In genomic region chr5:41186143-41186542, GRCh38 we compare ENCODE assay signal across 1 cellular context.
TF ChIP-seq lines count a peak whose summit lies in the region.

No MANE protein-coding gene starts in this region.

TF ChIP-seq in GM23338, 12 proteins besides CTCF, POLR2A, EP300 and RAD21 (continued from another document):
- TF ChIP-seq EZH2 (IDR thresholded peaks at IDR 0.05; ENCODE audit: low read depth, unreplicated experiment) (no peak), ZNF331 (CRISPR knock-in tag; IDR thresholded peaks at IDR 0.05; ENCODE audit: low read depth) (no peak), POLR2AphosphoS5 (IDR thresholded peaks at IDR 0.05; ENCODE audit: low read depth) (no peak)
- TF ChIP-seq, protein P1, sequence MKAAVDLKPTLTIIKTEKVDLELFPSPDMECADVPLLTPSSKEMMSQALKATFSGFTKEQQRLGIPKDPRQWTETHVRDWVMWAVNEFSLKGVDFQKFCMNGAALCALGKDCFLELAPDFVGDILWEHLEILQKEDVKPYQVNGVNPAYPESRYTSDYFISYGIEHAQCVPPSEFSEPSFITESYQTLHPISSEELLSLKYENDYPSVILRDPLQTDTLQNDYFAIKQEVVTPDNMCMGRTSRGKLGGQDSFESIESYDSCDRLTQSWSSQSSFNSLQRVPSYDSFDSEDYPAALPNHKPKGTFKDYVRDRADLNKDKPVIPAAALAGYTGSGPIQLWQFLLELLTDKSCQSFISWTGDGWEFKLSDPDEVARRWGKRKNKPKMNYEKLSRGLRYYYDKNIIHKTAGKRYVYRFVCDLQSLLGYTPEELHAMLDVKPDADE (IDR thresholded peaks at IDR 0.05) = no peak
